Comparison of ENCODE assay signal across 8 cellular contexts in the genomic region with DNA sequence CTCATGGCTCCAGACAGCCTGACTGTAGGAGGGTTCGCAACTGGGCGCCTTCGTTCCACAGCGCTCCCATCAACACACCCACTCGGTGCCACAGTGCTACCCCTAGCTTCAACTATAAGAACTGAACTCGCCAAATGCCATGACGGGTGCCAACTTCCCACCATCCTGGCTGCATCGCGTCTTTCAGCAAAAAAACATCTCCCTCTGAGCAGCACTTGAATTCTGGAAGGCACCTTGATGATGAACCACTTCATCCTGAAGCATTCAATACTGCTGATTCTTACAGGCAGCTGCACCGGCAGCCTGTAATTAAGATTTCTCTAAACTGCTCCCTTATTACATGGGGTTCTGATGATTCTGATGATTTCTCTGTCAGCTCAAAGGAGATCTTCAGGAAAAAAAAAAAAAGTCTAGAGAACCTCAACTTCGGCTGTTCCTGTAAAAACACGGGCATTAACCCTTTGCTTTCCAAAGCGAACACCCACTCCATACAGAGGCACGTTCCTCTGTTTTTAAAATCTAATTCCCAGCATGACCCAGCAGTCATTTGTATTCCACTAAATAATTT. TPM values are rescaled to one million over a fixed set of nuclear protein-coding genes. Genes with fewer than 3 reads are reported as not detected.
A peak's percentile ranks its signal among the peaks of the same experiment; 100 is the strongest.
DNase-seq lines count a peak whose midpoint lies in the region; ATAC-seq, FAIRE-seq and TF ChIP-seq lines count a peak whose summit lies in the region.

No MANE protein-coding gene starts in this region.

- no peak for FAIRE-seq in pancreas (lab: Jason Lieb, UNC)

- TF ChIP-seq CTCF in RWPE1 (conservative IDR thresholded peaks at IDR 0.05; ENCODE audit: low read depth) (peak; percentile 55), left ventricle myocardium inferior (IDR thresholded peaks at IDR 0.05; ENCODE audit: borderline replicate concordance) (peak; percentile 71), pancreas (IDR thresholded peaks at IDR 0.05) (peak in 2 of 4 donors; percentile 11 to 22)

- intact Hi-C loops in left ventricle myocardium inferior (cut with micrococcal nuclease) = loop anchor here (5.0 kb wide), 1 partner anchor 104 kb away; no protein-coding TSS in a partner anchor
- intact Hi-C loops in pancreas (cut with DNase I) = no loop called here

- H3K4me1 ChIP-seq in BLaER1 (peaks cover 46% of the 10 kb centered on the region), HAP-1 (peaks cover 27% of the 10 kb centered on the region), left ventricle myocardium inferior (peaks cover 59% of the 10 kb centered on the region), pancreas (peaks cover 0 to 16% (median 9%) of the 10 kb centered on the region in 3 donors)

- peak; percentile 27 to 82 (median 66) for ATAC-seq in pancreas

- in situ Hi-C loops in HAP-1 (cut with MboI; ENCODE audit: low sequenced_read_pairs) = no loop called here

- DNase-seq in HAP-1 (ENCODE audit: low spot score in 2 of 2) (peak in 1 of 2 experiments; percentile 43), RWPE1 (ENCODE audit: low spot score) (peak; percentile 75), amygdala (lab: John Stamatoyannopoulos, UW) (peak in 50 of 56 donors; percentile 2 to 76 (median 33)), left ventricle myocardium inferior (peak; percentile 53), pancreas (peak in 5 of 6 donors; percentile 13 to 66 (median 44)), GOT3 (lab: John Stamatoyannopoulos, UW) (no peak), NCI-H2029 treated with DMSO at 0.1 percent for 48 hours (lab: John Stamatoyannopoulos, UW) (no peak)

- H3K36me3 ChIP-seq in BLaER1 (no peaks in the 10 kb centered on the region), HAP-1 (replicated peaks) (no peaks in the 10 kb centered on the region), left ventricle myocardium inferior (no peaks in the 10 kb centered on the region), pancreas (no peaks in the 10 kb centered on the region)

- H3K27ac ChIP-seq in BLaER1 (peak overlapping the region; percentile 72; the same call in 1 of the 2 replicates), RWPE1 (peak overlapping the region; percentile 76), left ventricle myocardium inferior (replicated peaks) (peak overlapping the region; percentile 86), pancreas (no peak overlapping the region)

- H3K27me3 ChIP-seq in BLaER1 = no peaks in the 10 kb centered on the region
- H3K27me3 ChIP-seq in HAP-1 (ENCODE audit: low read depth) = no peaks in the 10 kb centered on the region
- H3K27me3 ChIP-seq in left ventricle myocardium inferior (ENCODE audit: low read depth) = no peaks in the 10 kb centered on the region
- H3K27me3 ChIP-seq in pancreas = no peaks in the 10 kb centered on the region

- H3K4me2 ChIP-seq in BLaER1 = peak overlapping the region; percentile 100

- H3K4me3 ChIP-seq in BLaER1 (peak overlapping the region; percentile 90), HAP-1 (peak overlapping the region; percentile 69), left ventricle myocardium inferior (peak overlapping the region; percentile 95), pancreas (peak overlapping the region; percentile 78 to 92 (median 86))

- H4K20me1 ChIP-seq in BLaER1 = peaks cover 58% of the 10 kb centered on the region

- 0 to 2% methylated on average over 14 of the region's 14 CpGs for WGBS in pancreas, 2 donors

- H3K9me3 ChIP-seq in BLaER1 (no peaks in the 10 kb centered on the region), HAP-1 (no peaks in the 10 kb centered on the region), left ventricle myocardium inferior (replicated peaks) (no peaks in the 10 kb centered on the region), pancreas (no peaks in the 10 kb centered on the region)

- POLR2A ChIA-PET in RWPE1 (lab: Yijun Ruan, JAX; ENCODE audit: low non-redundant PET) = interaction anchor here (0.7 kb wide), 2 partner anchors 12 to 37 kb away, joined by 3 read pairs; no protein-coding TSS in a partner anchor

- CTCF ChIA-PET in RWPE1 (lab: Yijun Ruan, JAX) = interaction anchor here (0.7 to 0.9 kb wide), 3 partner anchors 9 to 74 kb away, joined by 3 to 4 read pairs (median 3); no protein-coding TSS in a partner anchor

- peak overlapping the region; percentile 87 for H3K9ac ChIP-seq in BLaER1

RNA-seq across cellular contexts. Expression of a gene that starts 1.2 kb away (rescaled TPM):
- 25.5 TPM for total RNA-seq in left ventricle myocardium inferior
- total RNA-seq in pancreas = 10 to 100 TPM in 1 of 6 donors, 1 to 10 TPM in 5; 3.4 to 12.5 (median 4.5) TPM
- polyA plus RNA-seq in pancreas = 1 to 10 TPM; 4.0 to 5.4 TPM

Comparison
In these comparisons a context has a peak if more than half of its experiments do, and no peak if none do; other contexts are left out.
1. H3K27ac ChIP-seq: peak in BLaER1 (single experiment), RWPE1 (single experiment) and left ventricle myocardium inferior (single experiment); none in pancreas (0 of 4).
2. DNase-seq: peak in RWPE1 (single experiment), amygdala (50 of 56), left ventricle myocardium inferior (single experiment) and pancreas (5 of 6); none in GOT3 (single experiment) and NCI-H2029 treated with DMSO at 0.1 percent for 48 hours (single experiment).
3. Peak in every context shown above with its lines, with median percentiles within 50 percentile points of each other: H3K4me3 ChIP-seq.